In genomic region chr6:138088307-138088744, GRCh38 we compare ENCODE assay signal across 9 cellular contexts. TPM values are rescaled to one million over a fixed set of nuclear protein-coding genes. Genes with fewer than 3 reads are reported as not detected.
DNase-seq lines count a peak whose midpoint lies in the region; ATAC-seq and TF ChIP-seq lines count a peak whose summit lies in the region.
"Had no signal": no experiment of that assay in that cellular context is flagged by ENCODE, and none has a peak within 500 bp of the region (broad histone marks: within the 10 kb centered on the region; RNA-seq: fewer than 3 reads in every experiment).

No MANE protein-coding gene starts in this region.

- peaks cover 0 to 2% of the 10 kb centered on the region in 2 donors for H3K36me3 Mint-ChIP-seq in CD4-positive, alpha-beta memory T cell
- H3K36me3 Mint-ChIP-seq in activated naive CD4-positive, alpha-beta T cell treated with anti-CD3 and anti-CD28 coated beads, Interleukin-2, amount 50 U/mL, for 72 hours: no peaks in the 10 kb centered on the region

- no peaks in the 10 kb centered on the region for H3K9me3 ChIP-seq in mammary epithelial cell (replicated peaks; ENCODE audit: insufficient read depth, low read length)
- H3K9me3 ChIP-seq in mucosa of descending colon: no peaks in the 10 kb centered on the region
- no peaks in the 10 kb centered on the region for H3K9me3 ChIP-seq in CD4-positive, alpha-beta memory T cell (ENCODE audit: control insufficient read depth in 1 of 2, low read length in 2 of 2)

- DNase-seq in COLO829 (ENCODE audit: low spot score) (peak; percentile 84), NCI-H1105 treated with DMSO at 0.1 percent for 48 hours (lab: John Stamatoyannopoulos, UW) (peak; percentile 86), mammary epithelial cell (peak; percentile 95), mucosa of descending colon (peak in 1 of 3 donors; percentile 24), NCI-H1694 (lab: John Stamatoyannopoulos, UW) (no peak), NCI-H2081 treated with DMSO at 0.1 percent for 48 hours (lab: John Stamatoyannopoulos, UW) (no peak)
- DNase-seq in CD4-positive, alpha-beta memory T cell: no peak
- no peak for DNase-seq in activated naive CD4-positive, alpha-beta T cell treated with anti-CD3 and anti-CD28 coated beads, Interleukin-2, amount 50 U/mL, for 72 hours (ENCODE audit: low spot score in 2 of 2)

- peak overlapping the region; percentile 98 for H3K27ac ChIP-seq in mammary epithelial cell (ENCODE audit: insufficient read depth, low read depth, low read length)
- H3K27ac ChIP-seq in CD4-positive, alpha-beta memory T cell (ENCODE audit: low read depth, low read length): no peak overlapping the region

- peak overlapping the region in 2 of 3 experiments; percentile 3 to 9 for H3K4me3 ChIP-seq in mammary epithelial cell (replicated peaks in 1 of 3; ENCODE audit: insufficient read depth in 1 of 3, low read depth in 2 of 3, low read length in 3 of 3)
- no peak overlapping the region for H3K4me3 ChIP-seq in mucosa of descending colon
- no peak overlapping the region for H3K4me3 ChIP-seq in CD4-positive, alpha-beta memory T cell (ENCODE audit: low read length in 2 of 2)
- H3K4me3 ChIP-seq: lung had no signal

- H3K27me3 Mint-ChIP-seq in CD4-positive, alpha-beta memory T cell: no peaks in the 10 kb centered on the region

- in situ Hi-C loops in mammary epithelial cell (cut with MboI; ENCODE audit: low sequenced_read_pairs in 2 of 2): no loop called here

- H3K79me2 ChIP-seq in mammary epithelial cell (ENCODE audit: insufficient read depth, low read length): peaks cover 39% of the 10 kb centered on the region

- H3K36me3 ChIP-seq in mammary epithelial cell (ENCODE audit: insufficient read depth, low read length) (peaks cover 17% of the 10 kb centered on the region), mucosa of descending colon (ENCODE audit: low read depth) (no peaks in the 10 kb centered on the region)
- H3K36me3 ChIP-seq in CD4-positive, alpha-beta memory T cell (ENCODE audit: insufficient read depth, low read length): no peaks in the 10 kb centered on the region

- BruUV-seq in mammary epithelial cell (replicated peaks; lab: Mats Ljungman, UMichigan): no TSS peak

- POLR2A ChIA-PET in CD4-positive, alpha-beta memory T cell (lab: Charles Lee; ENCODE audit: partially characterized antibody): no interaction called here

- H3K4me1 ChIP-seq in mammary epithelial cell (ENCODE audit: insufficient read depth, low read length): peaks cover 41% of the 10 kb centered on the region
- peaks cover 9% of the 10 kb centered on the region for H3K4me1 ChIP-seq in mucosa of descending colon (ENCODE audit: low read depth)
- no peaks in the 10 kb centered on the region for H3K4me1 ChIP-seq in CD4-positive, alpha-beta memory T cell (ENCODE audit: insufficient read depth, low read length)

- H3K4me2 ChIP-seq in mammary epithelial cell (ENCODE audit: insufficient read depth, low read depth, low read length): peak overlapping the region; percentile 59

- CTCF ChIA-PET in mammary epithelial cell (lab: Charles Lee; ENCODE audit: low non-redundant PET): no interaction called here
- CTCF ChIA-PET in CD4-positive, alpha-beta memory T cell (lab: Charles Lee; ENCODE audit: partially characterized antibody): interaction anchor here (1.2 kb wide), 1 partner anchor 199 kb away, joined by 3 read pairs; no protein-coding TSS in a partner anchor

- no peak overlapping the region for H3K27ac Mint-ChIP-seq in CD4-positive, alpha-beta memory T cell
- no peak overlapping the region for H3K27ac Mint-ChIP-seq in activated naive CD4-positive, alpha-beta T cell treated with anti-CD3 and anti-CD28 coated beads, Interleukin-2, amount 50 U/mL, for 72 hours

- no peaks in the 10 kb centered on the region for H3K4me1 Mint-ChIP-seq in CD4-positive, alpha-beta memory T cell

- H3K4me3 Mint-ChIP-seq in CD4-positive, alpha-beta memory T cell: no peak overlapping the region

- 1% methylated on average over 4 of the region's 4 CpGs for WGBS in mammary epithelial cell (ENCODE audit: low coverage, missing lambda C conversion rate)

- intact Hi-C loops in mammary epithelial cell (cut with micrococcal nuclease) (loop anchor here (1.0 to 5.0 kb wide), 3 partner anchors 17 to 81 kb away; no protein-coding TSS in a partner anchor), mucosa of descending colon (cut with DNase I, micrococcal nuclease) (no loop called here)
- intact Hi-C loops in CD4-positive, alpha-beta memory T cell (cut with micrococcal nuclease): no loop called here

- peak; percentile 76 for ATAC-seq in mucosa of descending colon
- no peak for ATAC-seq in activated naive CD4-positive, alpha-beta T cell treated with anti-CD3 and anti-CD28 coated beads, Interleukin-2, amount 50 U/mL, for 72 hours

- H3K9me3 Mint-ChIP-seq in CD4-positive, alpha-beta memory T cell: no peaks in the 10 kb centered on the region
- H3K9me3 Mint-ChIP-seq in activated naive CD4-positive, alpha-beta T cell treated with anti-CD3 and anti-CD28 coated beads, Interleukin-2, amount 50 U/mL, for 72 hours: no peaks in the 10 kb centered on the region

- TF ChIP-seq CTCF in mammary epithelial cell (conservative IDR thresholded peaks at IDR 0.05 in 1 of 2, IDR thresholded peaks at IDR 0.05 in 1 of 2; ENCODE audit: extremely low read depth in 1 of 2, insufficient read depth in 1 of 2, low read depth in 1 of 2, low read length in 2 of 2): no peak
- TF ChIP-seq CTCF in mucosa of descending colon (IDR thresholded peaks at IDR 0.05): no peak

- H4K20me1 ChIP-seq in mammary epithelial cell (ENCODE audit: insufficient read depth, low read length): no peaks in the 10 kb centered on the region

- peak overlapping the region; percentile 65 for H3K9ac ChIP-seq in mammary epithelial cell (ENCODE audit: insufficient read depth, low read length)

- dilution Hi-C loops in mammary epithelial cell (cut with HindIII; ENCODE audit: low sequenced_read_pairs): no loop called here

- no peak overlapping the region for H2AFZ ChIP-seq in mammary epithelial cell (ENCODE audit: low read depth, low read length)

- no peaks in the 10 kb centered on the region for H3K27me3 ChIP-seq in mammary epithelial cell (ENCODE audit: insufficient read depth, low read length)
- no peaks in the 10 kb centered on the region for H3K27me3 ChIP-seq in CD4-positive, alpha-beta memory T cell (ENCODE audit: insufficient read depth, low read length)

RNA-seq across cellular contexts. Expression of gene PERP, which starts 18.9 kb away (rescaled TPM):
- 100 to 1,000 TPM; 266 to 424 TPM for total RNA-seq in mammary epithelial cell
- polyA plus RNA-seq in mammary epithelial cell: 159 TPM
- 226 TPM for polyA minus RNA-seq in mammary epithelial cell
- total RNA-seq in mucosa of descending colon: 10 to 100 TPM; 47.9 to 72.9 (median 60.3) TPM
- 1 to 10 TPM; 4.2 to 4.3 TPM for total RNA-seq in CD4-positive, alpha-beta memory T cell
- polyA plus RNA-seq in CD4-positive, alpha-beta memory T cell: 1 to 10 TPM; 6.8 to 8.0 TPM
- total RNA-seq in activated naive CD4-positive, alpha-beta T cell treated with anti-CD3 and anti-CD28 coated beads, Interleukin-2, amount 50 U/mL, for 72 hours: 1 to 10 TPM; 2.2 to 5.7 TPM

Comparison
In these comparisons a context has a peak if more than half of its experiments do, and no peak if none do; other contexts are left out.
1. DNase-seq: peak in COLO829 (single experiment), NCI-H1105 treated with DMSO at 0.1 percent for 48 hours (single experiment) and mammary epithelial cell (single experiment); none in NCI-H1694 (single experiment), NCI-H2081 treated with DMSO at 0.1 percent for 48 hours (single experiment), CD4-positive, alpha-beta memory T cell (0 of 5) and activated naive CD4-positive, alpha-beta T cell treated with anti-CD3 and anti-CD28 coated beads, Interleukin-2, amount 50 U/mL, for 72 hours (0 of 2).
2. H3K4me3 ChIP-seq: peak in mammary epithelial cell (2 of 3); none in mucosa of descending colon (single experiment) and CD4-positive, alpha-beta memory T cell (0 of 2).
3. RNA of gene PERP, which starts 18.9 kb away (total RNA-seq): 266 to 424 TPM in mammary epithelial cell and 47.9 to 72.9 TPM in mucosa of descending colon; 2.2 to 5.7 TPM in activated naive CD4-positive, alpha-beta T cell treated with anti-CD3 and anti-CD28 coated beads, Interleukin-2, amount 50 U/mL, for 72 hours and 4.2 to 4.3 TPM in CD4-positive, alpha-beta memory T cell; every median in the first group is over 4 times any median in the second.